ENCODE assay signal across 7 cellular contexts in the genomic region with DNA sequence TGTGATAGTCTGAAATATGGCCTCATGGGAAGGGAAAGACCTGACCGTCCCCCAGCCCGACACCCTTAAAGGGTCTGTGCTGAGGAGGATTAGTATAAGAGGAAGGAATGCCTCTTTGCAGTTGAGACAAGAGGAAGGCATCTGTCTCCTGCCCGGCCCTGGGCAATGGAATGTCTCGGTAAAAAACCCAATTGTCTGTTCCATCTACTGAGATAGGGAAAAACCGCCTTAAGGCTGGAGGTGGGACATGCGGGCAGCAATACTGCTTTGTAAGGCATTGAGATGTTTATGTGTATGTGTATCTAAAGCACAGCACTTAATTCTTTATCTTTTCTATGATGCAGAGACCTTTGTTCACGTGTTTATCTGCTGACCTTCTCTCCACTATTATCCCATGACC. TPM values are rescaled to one million over a fixed set of nuclear protein-coding genes. Genes with fewer than 3 reads are reported as not detected.
A peak's percentile ranks its signal among the peaks of the same experiment; 100 is the strongest.
DNase-seq lines count a peak whose midpoint lies in the region; ATAC-seq, FAIRE-seq and TF ChIP-seq lines count a peak whose summit lies in the region.
"Not testable (repeated sequence)": the region's sequence is repeated elsewhere in the genome, so short reads cannot be mapped to it uniquely, and the experiment has no call there.

No MANE protein-coding gene starts in this region.

- not testable (repeated sequence) for H3K4me3 Mint-ChIP-seq in GM23338; activated T-helper 17 cell treated with anti-CD3 and anti-CD28 coated beads, Interleukin-2, amount 50 U/mL, for 72 hours; endodermal cell; neural crest cell; type B pancreatic cell

- H3K27ac ChIP-seq in A549 (peak overlapping the region; percentile 29 to 45; a peak in 4 of 6 replicates), SJSA1 (peak overlapping the region; percentile 33; the same call in 1 of the 2 replicates)
- not testable (repeated sequence) for H3K27ac ChIP-seq in GM23338 (ENCODE audit: low read depth); endodermal cell (ENCODE audit: low read depth, low read length)

- not testable (repeated sequence) for DNase-seq in A549 (ENCODE audit: low read depth in 1 of 2, low spot score in 1 of 2); SJSA1 (ENCODE audit: low read depth in 1 of 2, low spot score in 2 of 2); neural crest cell (ENCODE audit: low read depth, low spot score); type B pancreatic cell (ENCODE audit: extremely low spot score, unreplicated experiment)
- peak; percentile 19 for DNase-seq in GM23338 (ENCODE audit: low spot score)
- DNase-seq in endodermal cell: peak; percentile 52

- not testable (repeated sequence) for H3K36me3 ChIP-seq in GM23338 (ENCODE audit: insufficient read depth); SJSA1; endodermal cell (ENCODE audit: control insufficient read depth, insufficient read depth, low read length)

- H3K9me2 ChIP-seq in GM23338 (ENCODE audit: insufficient read depth): not testable (repeated sequence)

- TF ChIP-seq EP300 in A549 (IDR thresholded peaks at IDR 0.05): not testable (repeated sequence)

- not testable (repeated sequence) for TF ChIP-seq POLR2A in A549 (IDR thresholded peaks at IDR 0.05; ENCODE audit: low read length)

- not testable (repeated sequence) for H3K79me2 ChIP-seq in GM23338 (replicated peaks; ENCODE audit: insufficient read depth)

- H3K4me3 ChIP-seq in A549; GM23338; SJSA1; endodermal cell (ENCODE audit: low read length): not testable (repeated sequence)

- not testable (repeated sequence) for H4K20me1 ChIP-seq in GM23338 (replicated peaks; ENCODE audit: insufficient read depth)

- H3K36me3 Mint-ChIP-seq in GM23338 (ENCODE audit: low read depth); activated T-helper 17 cell treated with anti-CD3 and anti-CD28 coated beads, Interleukin-2, amount 50 U/mL, for 72 hours (ENCODE audit: low read depth); endodermal cell (ENCODE audit: low read depth); neural crest cell (ENCODE audit: low read depth); type B pancreatic cell: not testable (repeated sequence)

- not testable (repeated sequence) for H3F3A ChIP-seq in GM23338 (replicated peaks; ENCODE audit: low read depth)

- H3K9ac ChIP-seq in endodermal cell (ENCODE audit: extremely low read depth, low read length, poor library complexity, severe bottlenecking): not testable (repeated sequence)

- POLR2A ChIA-PET in A549 (lab: Yijun Ruan, JAX): not testable (repeated sequence)

- H3K9me3 Mint-ChIP-seq in GM23338; activated T-helper 17 cell treated with anti-CD3 and anti-CD28 coated beads, Interleukin-2, amount 50 U/mL, for 72 hours; endodermal cell; neural crest cell; type B pancreatic cell: not testable (repeated sequence)

- H3K9me3 ChIP-seq in A549; SJSA1 (replicated peaks); endodermal cell (ENCODE audit: control insufficient read depth, low read length): not testable (repeated sequence)

- H3K27me3 ChIP-seq in GM23338 (ENCODE audit: insufficient read depth); SJSA1 (replicated peaks); endodermal cell (ENCODE audit: control insufficient read depth, insufficient read depth, low read length, poor library complexity, severe bottlenecking): not testable (repeated sequence)

- H3K27ac Mint-ChIP-seq in GM23338, endodermal cell: not testable (repeated sequence)
- H3K27ac Mint-ChIP-seq in activated T-helper 17 cell treated with anti-CD3 and anti-CD28 coated beads, Interleukin-2, amount 50 U/mL, for 72 hours: peak overlapping the region; percentile 76
- H3K27ac Mint-ChIP-seq in neural crest cell (ENCODE audit: unreplicated experiment) (peak overlapping the region; percentile 35), type B pancreatic cell (peak overlapping the region; percentile 71)

- H3K4me1 ChIP-seq in A549 (peaks cover 39% of the 10 kb centered on the region), SJSA1 (replicated peaks) (peaks cover 12% of the 10 kb centered on the region)
- not testable (repeated sequence) for H3K4me1 ChIP-seq in GM23338 (ENCODE audit: insufficient read depth); endodermal cell (ENCODE audit: control insufficient read depth, insufficient read depth, low read length)

- not testable (repeated sequence) for TF ChIP-seq CTCF in A549 (IDR thresholded peaks at IDR 0.05); GM23338 (conservative IDR thresholded peaks at IDR 0.05; ENCODE audit: low read depth in 2 of 2); endodermal cell (conservative IDR thresholded peaks at IDR 0.05); neural crest cell (conservative IDR thresholded peaks at IDR 0.05); type B pancreatic cell (conservative IDR thresholded peaks at IDR 0.05)

- not testable (repeated sequence) for H3K27me3 Mint-ChIP-seq in GM23338 (ENCODE audit: insufficient read depth, low read depth, poor library complexity); activated T-helper 17 cell treated with anti-CD3 and anti-CD28 coated beads, Interleukin-2, amount 50 U/mL, for 72 hours; endodermal cell (ENCODE audit: insufficient read depth); neural crest cell (ENCODE audit: low read depth); type B pancreatic cell

- CTCF ChIA-PET in A549 (lab: Yijun Ruan, JAX): interaction anchor here (1.0 kb wide), 1 partner anchor 10 kb away, joined by 4 read pairs; no protein-coding TSS in a partner anchor

- not testable (repeated sequence) for H3K4me1 Mint-ChIP-seq in GM23338; endodermal cell; type B pancreatic cell (ENCODE audit: unreplicated experiment)
- peaks cover 12% of the 10 kb centered on the region for H3K4me1 Mint-ChIP-seq in activated T-helper 17 cell treated with anti-CD3 and anti-CD28 coated beads, Interleukin-2, amount 50 U/mL, for 72 hours
- H3K4me1 Mint-ChIP-seq in neural crest cell: peaks cover 12% of the 10 kb centered on the region

- peak overlapping the region; percentile 9; the same call in 1 of the 2 replicates for H2AFZ ChIP-seq in GM23338

- peak overlapping the region; percentile 18; the same call in 1 of the 3 replicates for H3K4me2 ChIP-seq in A549
- not testable (repeated sequence) for H3K4me2 ChIP-seq in GM23338

- FAIRE-seq in A549 (lab: Jason Lieb, UNC): not testable (repeated sequence)

- not testable (repeated sequence) for TF ChIP-seq RAD21 in A549 (conservative IDR thresholded peaks at IDR 0.05 in 1 of 2, IDR thresholded peaks at IDR 0.05 in 1 of 2)

- WGBS in A549 (ENCODE audit: missing lambda C conversion rate): 77% methylated on average over 7 of the region's 7 CpGs
- WGBS in endodermal cell (ENCODE audit: insufficient coverage in 1 of 2, insufficient read length in 1 of 2), 2 experiments: 78 to 82% methylated on average over 3 to 7 of the region's 7 CpGs

- not testable (repeated sequence) for ATAC-seq in A549; GM23338; activated T-helper 17 cell treated with anti-CD3 and anti-CD28 coated beads, Interleukin-2, amount 50 U/mL, for 72 hours (replicated peaks)

RNA-seq across cellular contexts. Expression of a gene that starts 11.1 kb away (rescaled TPM):
- polyA plus RNA-seq in A549 (2011; rRNA removed) (4.9 and 6.9 TPM in 2 replicates), A549 (2017; fragmentation: RNase III; extraction: RNeasy Plus Mini Kit Qiagen cat#74134 plus additional on column Dnase treatment) (2.7 to 3.8 TPM (median 2.8 TPM) in 3 replicates), GM23338 (2016; fragmentation: Nextera tagmentation; extraction: Ambion mirVana) (3.5 and 3.9 TPM in 2 replicates)
- polyA plus RNA-seq in A549 (2012; cell fraction: cytosol; rRNA removed): 1.3 and 1.7 TPM in 2 replicates
- 3.1 and 7.3 TPM in 2 replicates for polyA plus RNA-seq in A549 (2012; cell fraction: nucleus; rRNA removed)
- 11.3 and 19.7 TPM in 2 replicates for polyA minus RNA-seq in A549 (2011; rRNA and poly(A)+ RNA removed)
- total RNA-seq in GM23338 (2014; rRNA removed; shearing (Covaris generic)): 5.6 and 7.3 TPM in 2 replicates
- total RNA-seq in SJSA1 (2014; rRNA removed; shearing (Covaris generic)): 3.0 and 7.3 TPM in 2 replicates
- 10 to 100 TPM; 10.1 to 17.4 TPM for total RNA-seq in activated T-helper 17 cell treated with anti-CD3 and anti-CD28 coated beads, Interleukin-2, amount 50 U/mL, for 72 hours
- total RNA-seq in endodermal cell (10 to 100 TPM; 18.1 to 25.3 TPM), neural crest cell (21.2 and 22.8 TPM in 2 replicates), type B pancreatic cell (ENCODE audit: low replicate concordance) (9.7 and 21.1 TPM in 2 replicates)
- polyA plus RNA-seq in endodermal cell (2013, experiment 1 of 2): 3.6 TPM
- polyA plus RNA-seq in endodermal cell (2013, experiment 2 of 2): 5.6 TPM
